Comparison of ENCODE assay signal across 21 cellular contexts in the genomic region with DNA sequence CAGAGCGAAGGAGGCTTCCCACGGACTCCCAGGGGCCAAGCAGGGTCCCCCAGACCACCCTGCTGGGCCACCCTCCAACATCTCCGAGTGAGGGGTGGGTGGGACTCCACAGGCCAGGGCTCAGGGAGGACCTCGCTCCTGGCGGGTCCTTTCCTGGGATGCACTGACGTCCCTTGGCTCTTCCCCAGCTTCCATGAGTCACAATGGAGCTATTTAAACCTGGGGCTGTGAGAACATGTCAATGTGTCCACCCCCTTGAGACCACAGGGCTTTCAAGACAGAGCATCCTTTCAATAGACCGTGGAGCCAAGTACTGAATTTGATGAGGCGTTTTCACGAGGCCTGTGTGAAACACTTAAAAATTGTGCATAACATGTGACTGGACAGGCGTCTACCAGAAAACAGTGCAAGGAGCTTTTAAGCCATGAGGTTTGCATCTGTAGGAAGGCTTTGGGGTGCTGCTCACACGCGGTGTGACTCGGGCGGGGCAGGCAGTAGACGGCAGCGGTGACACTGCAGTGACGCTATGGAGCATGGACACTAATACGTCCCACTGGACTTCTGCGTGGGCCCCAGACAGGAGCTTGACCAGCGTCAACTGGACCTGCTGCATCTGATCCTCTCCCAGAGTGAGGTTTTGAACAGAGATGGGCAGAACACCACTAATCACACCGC. TPM values are rescaled to one million over a fixed set of nuclear protein-coding genes. Genes with fewer than 3 reads are reported as not detected.
DNase-seq lines count a peak whose midpoint lies in the region; ATAC-seq and TF ChIP-seq lines count a peak whose summit lies in the region.
"Had no signal": no experiment of that assay in that cellular context is flagged by ENCODE, and none has a peak within 500 bp of the region (broad histone marks: within the 10 kb centered on the region; RNA-seq: fewer than 3 reads in every experiment).

No MANE protein-coding gene starts in this region.

- H3K9me2 ChIP-seq in GM23248 (ENCODE audit: insufficient read depth), result no peaks in the 10 kb centered on the region
- H3K9me2 ChIP-seq in SK-N-SH, result no peaks in the 10 kb centered on the region

- in situ Hi-C loops in GM23248 (cut with MboI), result no loop called here

- DNase-seq in GM23248 (peak; percentile 39), SK-N-SH (no peak), fibroblast of pulmonary artery (ENCODE audit: low read depth) (peak; percentile 44), osteoblast (ENCODE audit: insufficient read length, low spot score, missing footprints) (peak; percentile 94), ureter (ENCODE audit: low spot score) (no peak), SKM-1 treated with dmso at 0.1 percent for 144 hours (lab: John Stamatoyannopoulos, UW; ENCODE audit: unreplicated experiment) (no peak)
- DNase-seq: activated CD4-positive, alpha-beta T cell treated with anti-CD3 and anti-CD28 coated beads, Interleukin-2, amount 50 U/mL, for 48 hours; DMS79 treated with DMSO at 0.1 percent for 48 hours; effector CD4-positive, alpha-beta T cell; left colon; naive B cell; NCI-H1092 treated with DMSO at 0.1 percent for 48 hours; retina; RPMI8226; stimulated activated naive B cell treated with anti-CD40 and anti-IgM and Interleukin-4, amounts not matched to agents 10 μg/mL and 1 μg/mL and 100 μg/mL, for 72 hours; uterus had no signal

- H3K4me3 Mint-ChIP-seq in stimulated activated memory B cell treated with anti-CD40 and anti-IgM and Interleukin-4, amounts not matched to agents 10 μg/mL and 1 μg/mL and 100 μg/mL, for 72 hours, result no peak overlapping the region
- H3K4me3 Mint-ChIP-seq: naive B cell; stimulated activated naive B cell treated with anti-CD40 and anti-IgM and Interleukin-4, amounts not matched to agents 10 μg/mL and 1 μg/mL and 100 μg/mL, for 72 hours had no signal

- POLR2A ChIA-PET in SK-N-SH (lab: Yijun Ruan, JAX), result no interaction called here

- no peak for TF ChIP-seq EP300 in SK-N-SH (IDR thresholded peaks at IDR 0.05; ENCODE audit: borderline replicate concordance in 1 of 2, low read depth in 1 of 2, low read length in 1 of 2)

- TF ChIP-seq RAD21 in SK-N-SH (IDR thresholded peaks at IDR 0.05; ENCODE audit: low read length), result no peak

- no peaks in the 10 kb centered on the region for H3F3A ChIP-seq in GM23248 (ENCODE audit: insufficient read depth)
- no peaks in the 10 kb centered on the region for H3F3A ChIP-seq in SK-N-SH (replicated peaks; ENCODE audit: insufficient read depth)

- H3K27me3 Mint-ChIP-seq in stimulated activated memory B cell treated with anti-CD40 and anti-IgM and Interleukin-4, amounts not matched to agents 10 μg/mL and 1 μg/mL and 100 μg/mL, for 72 hours, result no peaks in the 10 kb centered on the region
- H3K27me3 Mint-ChIP-seq: naive B cell; stimulated activated naive B cell treated with anti-CD40 and anti-IgM and Interleukin-4, amounts not matched to agents 10 μg/mL and 1 μg/mL and 100 μg/mL, for 72 hours had no signal

- TF ChIP-seq CTCF in SK-N-SH (IDR thresholded peaks at IDR 0.05) (no peak), fibroblast of pulmonary artery (IDR thresholded peaks at IDR 0.05; ENCODE audit: low read length, missing control alignments) (no peak), osteoblast (IDR thresholded peaks at IDR 0.05; ENCODE audit: extremely low read depth, low read depth, low read length) (no peak)

- H3K36me3 Mint-ChIP-seq in stimulated activated memory B cell treated with anti-CD40 and anti-IgM and Interleukin-4, amounts not matched to agents 10 μg/mL and 1 μg/mL and 100 μg/mL, for 72 hours, result peaks cover 5% of the 10 kb centered on the region
- H3K36me3 Mint-ChIP-seq: naive B cell had no signal

- no peaks in the 10 kb centered on the region for H3K36me3 ChIP-seq in GM23248 (ENCODE audit: low read depth)
- no peaks in the 10 kb centered on the region for H3K36me3 ChIP-seq in SK-N-SH (replicated peaks in 1 of 2; ENCODE audit: control insufficient read depth in 1 of 2, insufficient read depth in 2 of 2, low read length in 1 of 2)
- H3K36me3 ChIP-seq in osteoblast (ENCODE audit: insufficient read depth, low read length), result no peaks in the 10 kb centered on the region
- H3K36me3 ChIP-seq: uterus had no signal

- peaks cover 22% of the 10 kb centered on the region for H3K4me1 Mint-ChIP-seq in stimulated activated memory B cell treated with anti-CD40 and anti-IgM and Interleukin-4, amounts not matched to agents 10 μg/mL and 1 μg/mL and 100 μg/mL, for 72 hours

- no peak for ATAC-seq in stimulated activated memory B cell treated with anti-CD40 and anti-IgM and Interleukin-4, amounts not matched to agents 10 μg/mL and 1 μg/mL and 100 μg/mL, for 72 hours
- no peak for ATAC-seq in GM18868 (IDR thresholded peaks at IDR 0.05; ENCODE audit: unreplicated experiment)
- ATAC-seq: GM12878; HepG2; left colon; stimulated activated naive B cell treated with anti-CD40 and anti-IgM and Interleukin-4, amounts not matched to agents 10 μg/mL and 1 μg/mL and 100 μg/mL, for 72 hours had no signal

- H3K79me2 ChIP-seq in GM23248 (ENCODE audit: insufficient read depth) (no peaks in the 10 kb centered on the region), SK-N-SH (ENCODE audit: insufficient read depth) (no peaks in the 10 kb centered on the region), osteoblast (ENCODE audit: insufficient read depth, low read length) (no peaks in the 10 kb centered on the region)

- no peak overlapping the region for H3K4me3 ChIP-seq in GM23248
- no peak overlapping the region for H3K4me3 ChIP-seq in SK-N-SH (ENCODE audit: low read depth in 2 of 2, low read length in 1 of 2)
- no peak overlapping the region for H3K4me3 ChIP-seq in fibroblast of pulmonary artery (replicated peaks; ENCODE audit: low read depth, low read length)
- no peak overlapping the region for H3K4me3 ChIP-seq in osteoblast (ENCODE audit: insufficient read depth, low read length)
- H3K4me3 ChIP-seq: BLaER1 treated with 17β-estradiol and CSF1 and Interleukin-3, amounts not matched to agents 10 nM and 100 nM; GM12878; uterus had no signal

- 81 to 83% methylated on average over 21 of the region's 21 CpGs for WGBS in GM23248 (ENCODE audit: low coverage in 1 of 2, low lambda C conversion rate in 2 of 2, missing lambda C conversion rate in 2 of 2), 2 experiments
- WGBS in SK-N-SH (ENCODE audit: low lambda C conversion rate), result 92% methylated on average over 15 of the region's 21 CpGs

- H3K9me3 ChIP-seq in GM23248 (ENCODE audit: low read depth) (no peaks in the 10 kb centered on the region), SK-N-SH (no peaks in the 10 kb centered on the region), osteoblast (ENCODE audit: low read depth, low read length) (no peaks in the 10 kb centered on the region)
- H3K9me3 ChIP-seq: BLaER1 treated with 17β-estradiol and CSF1 and Interleukin-3, amounts not matched to agents 10 nM and 100 nM; uterus had no signal

- H4K20me1 ChIP-seq in GM23248 (ENCODE audit: insufficient read depth) (no peaks in the 10 kb centered on the region), SK-N-SH (ENCODE audit: insufficient read depth) (no peaks in the 10 kb centered on the region), osteoblast (ENCODE audit: insufficient read depth, low read length) (peaks cover under 1% of the 10 kb centered on the region)

- H2AFZ ChIP-seq in GM23248 (no peak overlapping the region), SK-N-SH (ENCODE audit: low read depth) (no peak overlapping the region), osteoblast (ENCODE audit: low read length) (no peak overlapping the region)

- H3K27ac Mint-ChIP-seq in stimulated activated memory B cell treated with anti-CD40 and anti-IgM and Interleukin-4, amounts not matched to agents 10 μg/mL and 1 μg/mL and 100 μg/mL, for 72 hours, result no peak overlapping the region
- H3K27ac Mint-ChIP-seq: stimulated activated naive B cell treated with anti-CD40 and anti-IgM and Interleukin-4, amounts not matched to agents 10 μg/mL and 1 μg/mL and 100 μg/mL, for 72 hours had no signal

- H3K27ac ChIP-seq in GM23248, result no peak overlapping the region
- H3K27ac ChIP-seq in SK-N-SH (ENCODE audit: low read depth in 2 of 2, low read length in 1 of 2), result no peak overlapping the region
- no peak overlapping the region for H3K27ac ChIP-seq in osteoblast (ENCODE audit: low read depth, low read length)
- H3K27ac ChIP-seq: BLaER1 treated with 17β-estradiol and CSF1 and Interleukin-3, amounts not matched to agents 10 nM and 100 nM; uterus had no signal

- CTCF ChIA-PET in SK-N-SH (lab: Yijun Ruan, JAX), result interaction anchor here (1.0 to 4.8 kb wide), 3 partner anchors 13 to 83 kb away, joined by 3 to 23 read pairs (median 3); no protein-coding TSS in a partner anchor

- H3K4me1 ChIP-seq in GM23248 (ENCODE audit: insufficient read depth) (no peaks in the 10 kb centered on the region), SK-N-SH (ENCODE audit: control insufficient read depth in 1 of 2, insufficient read depth in 2 of 2, low read depth in 1 of 2, low read length in 1 of 2) (no peaks in the 10 kb centered on the region), osteoblast (ENCODE audit: insufficient read depth, low read length) (no peaks in the 10 kb centered on the region)
- H3K4me1 ChIP-seq: uterus had no signal

- H3K27me3 ChIP-seq in GM23248 (replicated peaks; ENCODE audit: insufficient read depth), result no peaks in the 10 kb centered on the region
- no peaks in the 10 kb centered on the region for H3K27me3 ChIP-seq in SK-N-SH (ENCODE audit: insufficient read depth)
- H3K27me3 ChIP-seq in osteoblast (ENCODE audit: insufficient read depth, low read length), result no peaks in the 10 kb centered on the region
- H3K27me3 ChIP-seq: BLaER1 treated with 17β-estradiol and CSF1 and Interleukin-3, amounts not matched to agents 10 nM and 100 nM; uterus had no signal

- H3K9ac ChIP-seq in GM23248 (no peak overlapping the region), SK-N-SH (no peak overlapping the region)
- H3K9ac ChIP-seq: BLaER1 treated with 17β-estradiol and CSF1 and Interleukin-3, amounts not matched to agents 10 nM and 100 nM had no signal

- H3K4me2 ChIP-seq in GM23248 (ENCODE audit: unreplicated experiment) (no peak overlapping the region), SK-N-SH (no peak overlapping the region), osteoblast (ENCODE audit: insufficient read depth, low read length) (no peak overlapping the region)

- H3K9me3 Mint-ChIP-seq in stimulated activated memory B cell treated with anti-CD40 and anti-IgM and Interleukin-4, amounts not matched to agents 10 μg/mL and 1 μg/mL and 100 μg/mL, for 72 hours, result peaks cover 3% of the 10 kb centered on the region
- H3K9me3 Mint-ChIP-seq: naive B cell; stimulated activated naive B cell treated with anti-CD40 and anti-IgM and Interleukin-4, amounts not matched to agents 10 μg/mL and 1 μg/mL and 100 μg/mL, for 72 hours had no signal

RNA-seq across cellular contexts. Expression of gene NPHP4, which starts 24.1 kb away (rescaled TPM):
- 4.0 and 7.8 TPM in 2 replicates for total RNA-seq in GM23248 (2014; rRNA removed; shearing (Covaris generic))
- polyA plus RNA-seq in GM23248 (2016; fragmentation: Nextera tagmentation; extraction: Ambion mirVana) (4.2 and 4.4 TPM in 2 replicates), SK-N-SH (2012; rRNA removed) (4.6 and 7.0 TPM in 2 replicates)
- polyA plus RNA-seq in SK-N-SH (2012; cell fraction: cytosol; rRNA removed), result 1.9 and 3.3 TPM in 2 replicates
- 29.0 and 38.1 TPM in 2 replicates for polyA plus RNA-seq in SK-N-SH (2012; cell fraction: nucleus; rRNA removed)
- total RNA-seq in osteoblast (6.5 and 8.0 TPM in 2 replicates), ureter (15.3 TPM)

RNA-seq across cellular contexts. Expression of gene KCNAB2, which starts 29.4 kb away (rescaled TPM):
- total RNA-seq in GM23248 (2014; rRNA removed; shearing (Covaris generic)), result 3.5 and 4.8 TPM in 2 replicates
- 3.9 TPM in 2 replicates for polyA plus RNA-seq in GM23248 (2016; fragmentation: Nextera tagmentation; extraction: Ambion mirVana)
- polyA plus RNA-seq in SK-N-SH (2012; rRNA removed), result 6.1 and 7.6 TPM in 2 replicates
- 3.3 and 4.6 TPM in 2 replicates for polyA plus RNA-seq in SK-N-SH (2012; cell fraction: cytosol; rRNA removed)
- polyA plus RNA-seq in SK-N-SH (2012; cell fraction: nucleus; rRNA removed), result 12.2 and 13.1 TPM in 2 replicates
- 5.0 and 5.8 TPM in 2 replicates for total RNA-seq in osteoblast
- 17.5 TPM for total RNA-seq in ureter

Comparison
In these comparisons a context has a peak if more than half of its experiments do, and no peak if none do; other contexts are left out.
1. DNase-seq: peak in GM23248 (single experiment), fibroblast of pulmonary artery (single experiment) and osteoblast (single experiment); none in SK-N-SH (single experiment), ureter (single experiment) and SKM-1 treated with dmso at 0.1 percent for 144 hours (single experiment).